ENCODE assay signal across 27 cellular contexts in genomic region chr1:60923287-60924110, GRCh38.
DNase-seq lines count a peak whose midpoint lies in the region; ATAC-seq, FAIRE-seq and TF ChIP-seq lines count a peak whose summit lies in the region.
"Had no signal": no experiment of that assay in that cellular context is flagged by ENCODE, and none has a peak within 500 bp of the region (broad histone marks: within the 10 kb centered on the region; RNA-seq: fewer than 3 reads in every experiment).

No MANE protein-coding gene starts in this region.

- dilution Hi-C loops in endothelial cell of umbilical vein (cut with MboI; ENCODE audit: extremely low pct_ligation_motif_present, low sequenced_read_pairs), result no loop called here

- peaks cover 17% of the 10 kb centered on the region for H3K4me1 ChIP-seq in BLaER1
- peaks cover 10% of the 10 kb centered on the region for H3K4me1 ChIP-seq in endothelial cell of umbilical vein (ENCODE audit: control insufficient read depth, extremely low read depth, insufficient read depth, low read length)
- no peaks in the 10 kb centered on the region for H3K4me1 ChIP-seq in OCI-LY7 (ENCODE audit: insufficient read depth, low read length, poor library complexity, severe bottlenecking)
- H3K4me1 ChIP-seq: Caco-2 had no signal

- intact Hi-C loops in endothelial cell of umbilical vein (cut with micrococcal nuclease) (loop anchor here (1.0 kb wide), 1 partner anchor 11 kb away; no protein-coding TSS in a partner anchor), OCI-LY7 (cut with micrococcal nuclease; ENCODE audit: unreplicated experiment) (no loop called here)

- H3K27me3 ChIP-seq in BLaER1, result no peaks in the 10 kb centered on the region
- no peaks in the 10 kb centered on the region for H3K27me3 ChIP-seq in endothelial cell of umbilical vein (ENCODE audit: control insufficient read depth in 2 of 2, insufficient read depth in 2 of 2, low read length in 2 of 2)
- H3K27me3 ChIP-seq: BE2C, dorsolateral prefrontal cortex, right lobe of liver had no signal

- TF ChIP-seq POLR2A in endothelial cell of umbilical vein (IDR thresholded peaks at IDR 0.05; ENCODE audit: low read depth, low read length), result no peak

- peaks cover under 1% of the 10 kb centered on the region for H3K27me3 Mint-ChIP-seq in nephron (ENCODE audit: low read depth)
- H3K27me3 Mint-ChIP-seq: activated naive CD4-positive, alpha-beta T cell treated with anti-CD3 and anti-CD28 coated beads, Interleukin-2, amount 10 ng/mL, durations not matched to agents 7 days and 5 days; central memory CD8-positive, alpha-beta T cell; type B pancreatic cell had no signal

- H3K27ac ChIP-seq in BLaER1 (peak overlapping the region; percentile 38; the same call in 1 of the 2 replicates), endothelial cell of umbilical vein (ENCODE audit: insufficient read depth, low read depth, low read length) (no peak overlapping the region), OCI-LY7 (ENCODE audit: low read depth, low read length, poor library complexity, severe bottlenecking) (no peak overlapping the region)
- H3K27ac ChIP-seq: GM23248, right lobe of liver had no signal

- no peaks in the 10 kb centered on the region for H3K9me3 Mint-ChIP-seq in nephron
- H3K9me3 Mint-ChIP-seq: activated naive CD4-positive, alpha-beta T cell treated with anti-CD3 and anti-CD28 coated beads, Interleukin-2, amount 10 ng/mL, durations not matched to agents 7 days and 5 days; central memory CD8-positive, alpha-beta T cell; type B pancreatic cell had no signal

- TF ChIP-seq CTCF in endothelial cell of umbilical vein (IDR thresholded peaks at IDR 0.05; ENCODE audit: extremely low read depth in 1 of 2, insufficient read depth in 1 of 2, low read depth in 1 of 2, low read length in 2 of 2), result no peak
- TF ChIP-seq CTCF in nephron (IDR thresholded peaks at IDR 0.05; ENCODE audit: unreplicated experiment in 3 of 3), result no peak
- TF ChIP-seq CTCF in OCI-LY7 (conservative IDR thresholded peaks at IDR 0.05; ENCODE audit: low read length), result no peak

- peak overlapping the region; percentile 11 to 67 (median 58) for H3K27ac Mint-ChIP-seq in nephron
- H3K27ac Mint-ChIP-seq: activated naive CD4-positive, alpha-beta T cell treated with anti-CD3 and anti-CD28 coated beads, Interleukin-2, amount 10 ng/mL, durations not matched to agents 7 days and 5 days; memory B cell; type B pancreatic cell had no signal

- peak overlapping the region; percentile 64 for H3K4me2 ChIP-seq in BLaER1
- no peak overlapping the region for H3K4me2 ChIP-seq in endothelial cell of umbilical vein (ENCODE audit: insufficient read depth, low read length)
- no peak overlapping the region for H3K4me2 ChIP-seq in OCI-LY7 (ENCODE audit: low read length)

- no peak for ATAC-seq in HG02973 (IDR thresholded peaks at IDR 0.05; ENCODE audit: unreplicated experiment)

- CTCF ChIA-PET in endothelial cell of umbilical vein (lab: Charles Lee) (interaction anchor here (1.3 kb wide), 1 partner anchor 119 kb away, joined by 3 read pairs; no protein-coding TSS in a partner anchor), OCI-LY7 (lab: Charles Lee; ENCODE audit: unreplicated experiment) (no interaction called here)

- H3K36me3 ChIP-seq in BLaER1 (no peaks in the 10 kb centered on the region), endothelial cell of umbilical vein (ENCODE audit: control insufficient read depth in 2 of 2, extremely low read depth in 1 of 2, insufficient read depth in 2 of 2, low read length in 2 of 2) (no peaks in the 10 kb centered on the region), OCI-LY7 (ENCODE audit: insufficient read depth, low read length) (no peaks in the 10 kb centered on the region)
- H3K36me3 ChIP-seq: BE2C, right lobe of liver had no signal

- no peak overlapping the region for H2AFZ ChIP-seq in endothelial cell of umbilical vein (ENCODE audit: low read depth, low read length)
- no peak overlapping the region for H2AFZ ChIP-seq in OCI-LY7 (ENCODE audit: low read length)
- H2AFZ ChIP-seq: GM23248 had no signal

- H3K9ac ChIP-seq in BLaER1, result peak overlapping the region; percentile 27; the same call in 1 of the 2 replicates
- no peak overlapping the region for H3K9ac ChIP-seq in endothelial cell of umbilical vein (replicated peaks; ENCODE audit: extremely low read depth, insufficient read depth, low read length)
- H3K9ac ChIP-seq: GM23248 had no signal

- no peak overlapping the region for H3K4me3 Mint-ChIP-seq in nephron
- H3K4me3 Mint-ChIP-seq: activated naive CD4-positive, alpha-beta T cell treated with anti-CD3 and anti-CD28 coated beads, Interleukin-2, amount 10 ng/mL, durations not matched to agents 7 days and 5 days; central memory CD8-positive, alpha-beta T cell; memory B cell; type B pancreatic cell had no signal

- H3K9me1 ChIP-seq in endothelial cell of umbilical vein (replicated peaks; ENCODE audit: control insufficient read depth, extremely low read depth, insufficient read depth, low read length), result no peaks in the 10 kb centered on the region

- H3K4me3 ChIP-seq in BLaER1, result no peak overlapping the region
- no peak overlapping the region for H3K4me3 ChIP-seq in endothelial cell of umbilical vein (replicated peaks in 1 of 3; ENCODE audit: insufficient read depth in 1 of 3, low read depth in 1 of 3, low read length in 3 of 3)
- H3K4me3 ChIP-seq in OCI-LY7 (ENCODE audit: low read depth, low read length, poor library complexity, severe bottlenecking), result no peak overlapping the region
- H3K4me3 ChIP-seq: dorsolateral prefrontal cortex, GM23248, right lobe of liver had no signal

- H3K9me2 ChIP-seq in OCI-LY7 (ENCODE audit: insufficient read depth, low read length), result no peaks in the 10 kb centered on the region

- H3K9me3 ChIP-seq in BLaER1, result no peaks in the 10 kb centered on the region
- H3K9me3 ChIP-seq in endothelial cell of umbilical vein (replicated peaks; ENCODE audit: control insufficient read depth, insufficient read depth, low read length), result no peaks in the 10 kb centered on the region
- no peaks in the 10 kb centered on the region for H3K9me3 ChIP-seq in OCI-LY7 (ENCODE audit: low read length)
- H3K9me3 ChIP-seq: BE2C, Caco-2, right lobe of liver had no signal

- H4K20me1 ChIP-seq in BLaER1, result no peaks in the 10 kb centered on the region
- no peaks in the 10 kb centered on the region for H4K20me1 ChIP-seq in endothelial cell of umbilical vein (replicated peaks; ENCODE audit: control insufficient read depth, extremely low read depth, insufficient read depth, low read length)
- H4K20me1 ChIP-seq in OCI-LY7 (ENCODE audit: insufficient read depth, low read length), result no peaks in the 10 kb centered on the region

- H3K79me2 ChIP-seq in endothelial cell of umbilical vein (ENCODE audit: control insufficient read depth, insufficient read depth, low read length) (no peaks in the 10 kb centered on the region), OCI-LY7 (ENCODE audit: insufficient read depth, low read depth, low read length) (no peaks in the 10 kb centered on the region)

- POLR2A ChIA-PET in endothelial cell of umbilical vein (lab: Charles Lee), result no interaction called here
- POLR2A ChIA-PET in OCI-LY7 (lab: Charles Lee), result interaction anchor here (0.6 to 0.7 kb wide), 2 partner anchors 43 to 941 kb away, joined by 3 to 4 read pairs; no protein-coding TSS in a partner anchor

- DNase-seq in NOMO-1 treated with dmso at 0.1 percent for 144 hours (lab: John Stamatoyannopoulos, UW; ENCODE audit: unreplicated experiment) (peak; percentile 4), endothelial cell of umbilical vein (ENCODE audit: low read depth, low spot score) (peak; percentile 36), NCI-H524 (lab: John Stamatoyannopoulos, UW) (no peak), OCI-LY7 (ENCODE audit: low spot score) (no peak), glomerular visceral epithelial cell (ENCODE audit: extremely low spot score) (no peak)
- DNase-seq: activated CD4-positive, alpha-beta T cell treated with anti-CD3 and anti-CD28 coated beads, Interleukin-2, amount 50 U/mL, for 1 hour; activated naive CD4-positive, alpha-beta T cell treated with anti-CD3 and anti-CD28 coated beads, Interleukin-2, amount 10 ng/mL, durations not matched to agents 7 days and 5 days; amygdala; BE2C; Caco-2; DMS79; dorsolateral prefrontal cortex; GF-D8; GM23248; kidney glomerular epithelial cell; NCI-H1436 treated with DMSO at 0.1 percent for 48 hours; NCI-H2171 treated with DMSO at 0.1 percent for 48 hours; NCI-H526 treated with DMSO at 0.1 percent for 48 hours; right lobe of liver; T-helper 9 cell had no signal

- peaks cover 37% of the 10 kb centered on the region for H3K4me1 Mint-ChIP-seq in nephron
- H3K4me1 Mint-ChIP-seq: activated naive CD4-positive, alpha-beta T cell treated with anti-CD3 and anti-CD28 coated beads, Interleukin-2, amount 10 ng/mL, durations not matched to agents 7 days and 5 days; central memory CD8-positive, alpha-beta T cell; memory B cell had no signal

- H3K36me3 Mint-ChIP-seq in nephron (ENCODE audit: low read depth), result no peaks in the 10 kb centered on the region
- H3K36me3 Mint-ChIP-seq: activated naive CD4-positive, alpha-beta T cell treated with anti-CD3 and anti-CD28 coated beads, Interleukin-2, amount 10 ng/mL, durations not matched to agents 7 days and 5 days; memory B cell; type B pancreatic cell had no signal

- no TSS peak for BruUV-seq in endothelial cell of umbilical vein (replicated peaks; lab: Mats Ljungman, UMichigan)
- no TSS peak for BruUV-seq in OCI-LY7 (replicated peaks; lab: Mats Ljungman, UMichigan)

- peak; percentile 78 for FAIRE-seq in endothelial cell of umbilical vein (lab: Jason Lieb, UNC)
- FAIRE-seq: GM18507 had no signal

TF ChIP-seq in endothelial cell of umbilical vein, 7 proteins besides CTCF, POLR2A, EP300 and RAD21:
- TF ChIP-seq POLR2AphosphoS5 (IDR thresholded peaks at IDR 0.05; ENCODE audit: insufficient read depth, low read depth, low read length) (no peak), MAX (IDR thresholded peaks at IDR 0.05; ENCODE audit: insufficient read depth, insufficient read length) (no peak), FOS (IDR thresholded peaks at IDR 0.05; ENCODE audit: borderline replicate concordance, insufficient read depth, low read length) (no peak), GATA2 (IDR thresholded peaks at IDR 0.05; ENCODE audit: insufficient read depth, insufficient read length, low read depth, low read length) (no peak), MYC (IDR thresholded peaks at IDR 0.05; ENCODE audit: low read depth, low read length) (no peak), JUN (IDR thresholded peaks at IDR 0.05; ENCODE audit: borderline replicate concordance, insufficient read depth, insufficient read length, low read depth) (no peak), EZH2 (IDR thresholded peaks at IDR 0.05; ENCODE audit: borderline replicate concordance, low read depth, low read length, severe bottlenecking) (no peak)
TF ChIP-seq in endothelial cell of umbilical vein: peak in this region for 0.

Comparison
In these comparisons a context has a peak if more than half of its experiments do, and no peak if none do; other contexts are left out.
1. DNase-seq: peak in NOMO-1 treated with dmso at 0.1 percent for 144 hours (single experiment) and endothelial cell of umbilical vein (single experiment); none in NCI-H524 (0 of 2), OCI-LY7 (single experiment) and glomerular visceral epithelial cell (single experiment).